Comparison of ENCODE assay signal across 8 cellular contexts in genomic region chr1:144412491-144413403, GRCh38. TPM values are rescaled to one million over a fixed set of nuclear protein-coding genes. Genes with fewer than 3 reads are reported as not detected.
DNase-seq lines count a peak whose midpoint lies in the region; ATAC-seq and TF ChIP-seq lines count a peak whose summit lies in the region.
"Not testable (repeated sequence)": the region's sequence is repeated elsewhere in the genome, so short reads cannot be mapped to it uniquely, and the experiment has no call there.

No MANE protein-coding gene starts in this region.

- not testable (repeated sequence) for H3K27me3 ChIP-seq in H7 (ENCODE audit: control insufficient read depth, insufficient read depth, low read length); MG63

- H3K36me3 Mint-ChIP-seq in natural killer cell treated with Interleukin-12 subunit alpha and Interleukin-12 subunit beta and Interleukin-15 and Interleukin-18, amount 100 ng/mL, for 72 hours = not testable (repeated sequence)

- peak overlapping the region; percentile 92 for H3K4me3 Mint-ChIP-seq in natural killer cell treated with Interleukin-12 subunit alpha and Interleukin-12 subunit beta and Interleukin-15 and Interleukin-18, amount 100 ng/mL, for 72 hours

- H3K9me3 ChIP-seq in MG63 = not testable (repeated sequence)

- H3K27me3 Mint-ChIP-seq in natural killer cell treated with Interleukin-12 subunit alpha and Interleukin-12 subunit beta and Interleukin-15 and Interleukin-18, amount 100 ng/mL, for 72 hours = not testable (repeated sequence)

- peak overlapping the region; percentile 90 to 97 for H3K27ac Mint-ChIP-seq in natural killer cell treated with Interleukin-12 subunit alpha and Interleukin-12 subunit beta and Interleukin-15 and Interleukin-18, amount 100 ng/mL, for 72 hours

- DNase-seq in G401 (ENCODE audit: low spot score) (peak; percentile 97), H7 (peak; percentile 79), MG63 (peak; percentile 96), SHP77 (lab: John Stamatoyannopoulos, UW) (peak; percentile 100), foreskin fibroblast (peak; percentile 98)
- DNase-seq in activated gamma-delta T cell treated with anti-CD3 and anti-CD28 coated beads, Interleukin-2, amount 50 U/mL, for 16 hours (ENCODE audit: low read depth) = peak; percentile 74
- DNase-seq in natural killer cell treated with Interleukin-12 subunit alpha and Interleukin-12 subunit beta and Interleukin-15 and Interleukin-18, amount 100 ng/mL, for 72 hours (ENCODE audit: low spot score) = peak; percentile 92
- peak; percentile 68 to 88 for DNase-seq in stimulated activated CD8-positive, alpha-beta memory T cell treated with anti-CD3 and anti-CD28 coated beads, Interleukin-7, amount 100 ng/mL, for 48 hours (ENCODE audit: extremely low read depth in 1 of 2, low read depth in 1 of 2)

- not testable (repeated sequence) for TF ChIP-seq CTCF in foreskin fibroblast (IDR thresholded peaks at IDR 0.05; ENCODE audit: low read depth, low read length)

- not testable (repeated sequence) for H3K36me3 ChIP-seq in H7 (replicated peaks; ENCODE audit: control insufficient read depth, insufficient read depth, low read length); MG63

- not testable (repeated sequence) for H3K9me3 Mint-ChIP-seq in natural killer cell treated with Interleukin-12 subunit alpha and Interleukin-12 subunit beta and Interleukin-15 and Interleukin-18, amount 100 ng/mL, for 72 hours

- peak; percentile 85 to 90 for ATAC-seq in natural killer cell treated with Interleukin-12 subunit alpha and Interleukin-12 subunit beta and Interleukin-15 and Interleukin-18, amount 100 ng/mL, for 72 hours

- in situ Hi-C loops in G401 (cut with HindIII; ENCODE audit: low sequenced_read_pairs) = not testable (repeated sequence)

- H3K4me3 ChIP-seq in H7 (ENCODE audit: insufficient read depth, low read depth, low read length) = peak overlapping the region; percentile 15
- H3K4me3 ChIP-seq in MG63 = peak overlapping the region; percentile 36
- H3K4me3 ChIP-seq in foreskin fibroblast (ENCODE audit: low read depth in 1 of 2, low read length in 2 of 2) = peak overlapping the region; percentile 44 to 74

- peaks cover 12 to 15% of the 10 kb centered on the region in 2 donors for H3K4me1 Mint-ChIP-seq in natural killer cell treated with Interleukin-12 subunit alpha and Interleukin-12 subunit beta and Interleukin-15 and Interleukin-18, amount 100 ng/mL, for 72 hours (ENCODE audit: low read depth in 2 of 2)

RNA-seq across cellular contexts. Expression of gene PPIAL4E, which starts 39.3 kb away (rescaled TPM):
- total RNA-seq in G401 (2014; rRNA removed; shearing (Covaris generic)) = not detected in 2 replicates
- not detected in 2 replicates for total RNA-seq in H7 (2014; rRNA removed; shearing (Covaris generic))
- not detected in 2 replicates for total RNA-seq in MG63 (2014; rRNA removed; shearing (Covaris generic); ENCODE audit: low replicate concordance)
- not detected for total RNA-seq in natural killer cell treated with Interleukin-12 subunit alpha and Interleukin-12 subunit beta and Interleukin-15 and Interleukin-18, amount 100 ng/mL, for 72 hours

RNA-seq across cellular contexts. Expression of gene NBPF15, which starts 48.7 kb away (rescaled TPM):
- total RNA-seq in G401 (2014; rRNA removed; shearing (Covaris generic)) = 14.2 and 20.5 TPM in 2 replicates
- total RNA-seq in H7 (2014; rRNA removed; shearing (Covaris generic)) = 16.8 and 17.4 TPM in 2 replicates
- 16.1 and 24.4 TPM in 2 replicates for total RNA-seq in MG63 (2014; rRNA removed; shearing (Covaris generic); ENCODE audit: low replicate concordance)
- 10 to 100 TPM; 29.1 to 39.6 TPM for total RNA-seq in natural killer cell treated with Interleukin-12 subunit alpha and Interleukin-12 subunit beta and Interleukin-15 and Interleukin-18, amount 100 ng/mL, for 72 hours

Comparison
In these comparisons a context has a peak if more than half of its experiments do, and no peak if none do; other contexts are left out.
1. Peak in every context shown above with its lines: DNase-seq, ATAC-seq and H3K4me3 ChIP-seq.